8 cellular contexts compared by ENCODE assay signal in the genomic region with DNA sequence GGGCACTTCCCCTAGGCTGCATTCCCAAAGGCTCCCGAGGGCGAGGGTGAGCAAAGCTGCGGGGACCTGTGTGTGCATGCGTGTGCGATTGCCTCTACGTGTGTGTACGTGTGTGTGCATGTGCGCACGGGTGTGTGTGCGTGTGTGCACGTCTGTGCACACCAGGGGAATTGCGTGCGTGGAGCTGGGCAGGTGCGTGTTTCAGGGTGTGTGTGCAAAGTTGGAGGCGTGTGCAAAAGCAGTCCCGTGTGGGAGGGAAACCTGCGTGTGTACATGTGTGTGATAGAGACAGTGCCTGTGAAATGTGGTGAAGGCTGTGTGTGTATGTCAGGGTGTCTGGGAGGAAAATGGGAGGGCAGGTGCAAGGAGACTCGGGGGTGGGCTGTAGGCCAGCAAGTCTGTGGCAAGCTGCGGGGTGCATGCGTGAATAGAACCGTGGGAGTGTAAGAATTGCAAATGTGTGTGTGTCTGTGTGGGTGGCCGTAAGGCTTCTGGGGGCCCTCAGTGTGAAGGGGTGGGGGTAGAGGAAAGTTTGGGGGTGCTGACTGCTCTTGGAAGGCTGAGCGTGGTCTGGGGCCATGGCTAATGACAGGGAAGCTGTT. TPM values are rescaled to one million over a fixed set of nuclear protein-coding genes. Genes with fewer than 3 reads are reported as not detected.
DNase-seq lines count a peak whose midpoint lies in the region; ATAC-seq, FAIRE-seq and TF ChIP-seq lines count a peak whose summit lies in the region.

No MANE protein-coding gene starts in this region.

- TF ChIP-seq CTCF in AG09309 (IDR thresholded peaks at IDR 0.05; ENCODE audit: control insufficient read depth, insufficient read depth, low read depth, low read length, missing control alignments), result no peak
- TF ChIP-seq CTCF in GM10248 (IDR thresholded peaks at IDR 0.05; ENCODE audit: control extremely low read depth, extremely low read depth, low read depth, missing control alignments), result no peak

- FAIRE-seq in HTR-8/SVneo (lab: Jason Lieb, UNC), result peak; percentile 68

- peak overlapping the region; percentile 90 for H3K27ac ChIP-seq in cingulate gyrus (ENCODE audit: low read depth, low read length)

- ATAC-seq in natural killer cell treated with Interleukin-12 subunit alpha and Interleukin-12 subunit beta and Interleukin-15 and Interleukin-18, amount 100 ng/mL, for 72 hours, result no peak

- H3K9me3 Mint-ChIP-seq in natural killer cell treated with Interleukin-12 subunit alpha and Interleukin-12 subunit beta and Interleukin-15 and Interleukin-18, amount 100 ng/mL, for 72 hours, result no peaks in the 10 kb centered on the region

- POLR2A ChIA-PET in GM10248 (lab: Yijun Ruan, JAX), result no interaction called here

- H3K4me1 Mint-ChIP-seq in natural killer cell treated with Interleukin-12 subunit alpha and Interleukin-12 subunit beta and Interleukin-15 and Interleukin-18, amount 100 ng/mL, for 72 hours (ENCODE audit: low read depth in 2 of 2), result peaks cover 23 to 25% of the 10 kb centered on the region in 2 donors

- peak overlapping the region; percentile 89 for H3K4me3 Mint-ChIP-seq in natural killer cell treated with Interleukin-12 subunit alpha and Interleukin-12 subunit beta and Interleukin-15 and Interleukin-18, amount 100 ng/mL, for 72 hours

- CTCF ChIA-PET in GM10248 (lab: Yijun Ruan, JAX), result interaction anchor here (1.8 to 4.1 kb wide), 2 partner anchors 10 to 452 kb away, joined by 4 to 27 read pairs; no protein-coding TSS in a partner anchor

- peaks cover 29 to 40% of the 10 kb centered on the region in 2 donors for H3K27me3 Mint-ChIP-seq in natural killer cell treated with Interleukin-12 subunit alpha and Interleukin-12 subunit beta and Interleukin-15 and Interleukin-18, amount 100 ng/mL, for 72 hours

- peak overlapping the region; percentile 36 for H3K4me3 ChIP-seq in AG09309 (ENCODE audit: control insufficient read depth, low read depth, low read length)

- peak overlapping the region in 1 of 2 donors; percentile 9 for H3K27ac Mint-ChIP-seq in natural killer cell treated with Interleukin-12 subunit alpha and Interleukin-12 subunit beta and Interleukin-15 and Interleukin-18, amount 100 ng/mL, for 72 hours

- intact Hi-C loops in posterior vena cava (cut with DNase I), result loop anchor here (5.0 kb wide), 1 partner anchor 111 kb away; a partner anchor contains a TSS

- no peaks in the 10 kb centered on the region for H3K36me3 Mint-ChIP-seq in natural killer cell treated with Interleukin-12 subunit alpha and Interleukin-12 subunit beta and Interleukin-15 and Interleukin-18, amount 100 ng/mL, for 72 hours

- no peak for DNase-seq in AG09309 (ENCODE audit: low read depth)
- DNase-seq in HTR-8/SVneo (ENCODE audit: insufficient read length, low spot score), result no peak
- DNase-seq in natural killer cell treated with Interleukin-12 subunit alpha and Interleukin-12 subunit beta and Interleukin-15 and Interleukin-18, amount 100 ng/mL, for 72 hours (ENCODE audit: low spot score), result no peak
- DNase-seq in inferior parietal cortex (ENCODE audit: extremely low spot score), result no peak
- DNase-seq in GM10248 (ENCODE audit: extremely low spot score), result no peak
- DNase-seq in HCEC 1CT, result no peak
- DNase-seq in posterior vena cava (ENCODE audit: low spot score), result no peak

RNA-seq across cellular contexts. Expression of a gene that starts 0.5 kb away (rescaled TPM):
- total RNA-seq in natural killer cell treated with Interleukin-12 subunit alpha and Interleukin-12 subunit beta and Interleukin-15 and Interleukin-18, amount 100 ng/mL, for 72 hours, result not detected
- total RNA-seq in posterior vena cava, result 1 to 10 TPM in 1 of 2 donors, under 1 TPM in 1; 0.86 to 1.1 TPM

RNA-seq across cellular contexts. Expression of a gene that starts 21.7 kb away (rescaled TPM):
- not detected for total RNA-seq in natural killer cell treated with Interleukin-12 subunit alpha and Interleukin-12 subunit beta and Interleukin-15 and Interleukin-18, amount 100 ng/mL, for 72 hours
- total RNA-seq in posterior vena cava, result 10 to 100 TPM; 23.8 to 24.1 TPM

Comparison
In these comparisons a context has a peak if more than half of its experiments do, and no peak if none do; other contexts are left out.
1. RNA of a gene that starts 21.7 kb away (total RNA-seq): 23.8 to 24.1 TPM in posterior vena cava; not detected in natural killer cell treated with Interleukin-12 subunit alpha and Interleukin-12 subunit beta and Interleukin-15 and Interleukin-18, amount 100 ng/mL, for 72 hours; every median in the first group is over 10 times any median in the second.